In the genomic region with DNA sequence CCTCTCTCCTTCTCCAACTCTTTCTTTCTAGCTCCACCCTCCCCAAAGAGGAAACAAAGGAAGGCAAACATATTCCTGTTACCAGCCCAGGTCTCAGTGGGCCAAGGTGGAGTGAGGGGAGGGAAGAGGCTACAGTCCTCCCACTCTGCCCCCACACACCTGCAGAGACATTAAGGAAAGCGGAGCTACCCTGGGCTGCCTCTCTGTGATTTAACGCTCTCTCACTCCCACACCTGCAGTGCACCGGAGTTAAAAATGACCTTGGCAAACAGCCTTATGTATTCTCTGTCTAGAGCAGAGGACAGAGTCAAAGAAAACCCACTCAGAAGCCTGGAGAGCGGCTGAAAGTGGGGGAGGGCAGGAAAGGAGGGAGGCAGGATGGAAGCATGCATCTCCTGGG, we compare ENCODE assay signal across 22 cellular contexts. TPM values are rescaled to one million over a fixed set of nuclear protein-coding genes. Genes with fewer than 3 reads are reported as not detected.
A peak's percentile ranks its signal among the peaks of the same experiment; 100 is the strongest.
DNase-seq lines count a peak whose midpoint lies in the region; ATAC-seq and TF ChIP-seq lines count a peak whose summit lies in the region.
"Had no signal": no experiment of that assay in that cellular context is flagged by ENCODE, and none has a peak within 500 bp of the region (broad histone marks: within the 10 kb centered on the region; RNA-seq: fewer than 3 reads in every experiment).

No MANE protein-coding gene starts in this region.

- H3K4me3 ChIP-seq in sigmoid colon: no peak overlapping the region
- H3K4me3 ChIP-seq: BLaER1, MG63, SJSA1 had no signal

- no peak for ATAC-seq in stimulated activated naive CD8-positive, alpha-beta T cell treated with anti-CD3 and anti-CD28 coated beads, Interleukin-15, Interleukin-2, amounts not matched to agents 100 U/mL and 50 U/mL, for 24 hours
- ATAC-seq: CD8-positive, alpha-beta T cell; HepG2 had no signal

- DNase-seq in NCI-H2029 treated with DMSO at 0.1 percent for 48 hours (lab: John Stamatoyannopoulos, UW) (peak; percentile 26), NCI-H2029 (lab: John Stamatoyannopoulos, UW) (no peak), sigmoid colon (peak; percentile 5), Kasumi-1 (lab: John Stamatoyannopoulos, UW) (no peak)
- DNase-seq in activated T-cell treated with anti-CD3 and anti-CD28 coated beads, Interleukin-2, amount 50 U/mL, for 1 hour: no peak
- no peak for DNase-seq in stimulated activated naive CD8-positive, alpha-beta T cell treated with anti-CD3 and anti-CD28 coated beads, Interleukin-15, Interleukin-2, amounts not matched to agents 100 U/mL and 50 U/mL, for 24 hours
- DNase-seq: CD8-positive, alpha-beta T cell; GF-D8; GOT3; HFFc6; MG63; NCI-H1105 treated with DMSO at 0.1 percent for 48 hours; NCI-H187; NCI-H526 had no signal

- TF ChIP-seq CTCF in brain (conservative IDR thresholded peaks at IDR 0.05): no peak
- TF ChIP-seq CTCF in sigmoid colon (IDR thresholded peaks at IDR 0.05): no peak

- H3K27ac ChIP-seq in sigmoid colon: no peak overlapping the region
- H3K27ac ChIP-seq: BLaER1, KMS-11, RWPE1, SJSA1 had no signal

- H3K4me3 Mint-ChIP-seq in brain: no peak overlapping the region
- H3K4me3 Mint-ChIP-seq: CD8-positive, alpha-beta T cell; HFFc6 had no signal

- H3K27me3 ChIP-seq in sigmoid colon: peaks cover 0 to 3% (median 0%) of the 10 kb centered on the region in 3 donors
- H3K27me3 ChIP-seq: BLaER1, MG63, SJSA1 had no signal

- no peaks in the 10 kb centered on the region for H3K9me3 ChIP-seq in sigmoid colon
- H3K9me3 ChIP-seq: BLaER1, MG63, SJSA1 had no signal

- peaks cover 5% of the 10 kb centered on the region for H3K27me3 Mint-ChIP-seq in brain

- no peak for TF ChIP-seq EP300 in Ishikawa (IDR thresholded peaks at IDR 0.05; ENCODE audit: borderline replicate concordance)
- no peak for TF ChIP-seq EP300 in sigmoid colon (IDR thresholded peaks at IDR 0.05)

- peaks cover 69% of the 10 kb centered on the region for H3K4me1 Mint-ChIP-seq in brain

- H3K4me1 ChIP-seq in sigmoid colon: no peaks in the 10 kb centered on the region
- H3K4me1 ChIP-seq: SJSA1 had no signal

- H3K9me3 Mint-ChIP-seq in brain: peaks cover 0 to 2% (median 0%) of the 10 kb centered on the region in 5 experiments
- H3K9me3 Mint-ChIP-seq: CD8-positive, alpha-beta T cell had no signal

- WGBS in sigmoid colon, 2 donors: 35 to 68% methylated on average over 4 of the region's 4 CpGs

- no peak for TF ChIP-seq RAD21 in Ishikawa (IDR thresholded peaks at IDR 0.05; ENCODE audit: low read depth)

- no peak for TF ChIP-seq POLR2A in sigmoid colon (IDR thresholded peaks at IDR 0.05)

- no peaks in the 10 kb centered on the region for H3K36me3 Mint-ChIP-seq in brain
- H3K36me3 Mint-ChIP-seq: CD8-positive, alpha-beta T cell had no signal

- intact Hi-C loops in sigmoid colon (cut with DNase I): no loop called here

- H3K36me3 ChIP-seq in sigmoid colon: no peaks in the 10 kb centered on the region
- H3K36me3 ChIP-seq: BLaER1, MG63, SJSA1 had no signal

- peak overlapping the region in 3 of 5 experiments; percentile 4 to 84 (median 77) for H3K27ac Mint-ChIP-seq in brain
- H3K27ac Mint-ChIP-seq: CD8-positive, alpha-beta T cell; HFFc6 had no signal

TF ChIP-seq in Ishikawa, 13 proteins besides CTCF, POLR2A, EP300 and RAD21:
- TF ChIP-seq TCF12 (IDR thresholded peaks at IDR 0.05; ENCODE audit: low read depth) (0 out of 2 replicates have a peak, but pooled peaks have one; percentile 16), CREB1 (IDR thresholded peaks at IDR 0.05; ENCODE audit: low read depth) (no peak), CEBPB (IDR thresholded peaks at IDR 0.05) (no peak), EGR1 (IDR thresholded peaks at IDR 0.05) (peak; percentile 51; the same call in 1 of the 2 replicates)

RNA-seq across cellular contexts. Expression of a gene that starts 32.7 kb away (rescaled TPM):
- polyA plus RNA-seq in brain (ENCODE audit: insufficient read depth, low read depth, low replicate concordance): 14.4 TPM
- 1 to 10 TPM in 3 of 4 donors, under 1 TPM in 1; 0.49 to 2.8 (median 1.3) TPM for total RNA-seq in sigmoid colon
- under 1 TPM in 1 of 3 donors, not detected in 2; 0.28 TPM for polyA plus RNA-seq in sigmoid colon
- total RNA-seq: A172; CD8-positive, alpha-beta T cell; HepG2; HFFc6 had no signal
- polyA plus RNA-seq: HepG2 had no signal

Comparison
In these comparisons a context has a peak if more than half of its experiments do, and no peak if none do; other contexts are left out.
1. DNase-seq: peak in NCI-H2029 treated with DMSO at 0.1 percent for 48 hours (single experiment) and sigmoid colon (single experiment); none in NCI-H2029 (single experiment), Kasumi-1 (0 of 2), activated T-cell treated with anti-CD3 and anti-CD28 coated beads, Interleukin-2, amount 50 U/mL, for 1 hour (single experiment) and stimulated activated naive CD8-positive, alpha-beta T cell treated with anti-CD3 and anti-CD28 coated beads, Interleukin-15, Interleukin-2, amounts not matched to agents 100 U/mL and 50 U/mL, for 24 hours (single experiment).